In the genomic region with DNA sequence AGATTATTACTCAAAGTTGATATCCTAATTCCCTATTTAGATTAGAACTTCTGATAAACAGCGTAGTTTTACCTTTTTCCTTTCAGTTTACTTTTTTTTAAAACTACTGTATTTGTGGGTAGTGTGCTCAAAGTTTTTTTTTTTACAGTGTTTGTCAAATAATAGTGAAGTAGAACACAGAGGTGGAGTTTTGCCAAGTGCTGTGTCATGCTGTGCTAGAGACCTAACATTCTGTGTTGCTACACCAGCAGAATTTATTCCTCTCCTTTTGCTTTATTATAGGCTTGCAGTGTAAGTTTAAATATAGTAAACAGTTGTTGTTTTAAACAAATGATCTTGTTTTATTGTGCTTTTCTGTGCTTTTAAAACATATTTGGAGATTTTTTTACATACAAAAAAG, we compare ENCODE assay signal across 10 cellular contexts.
A peak's percentile ranks its signal among the peaks of the same experiment; 100 is the strongest.
DNase-seq lines count a peak whose midpoint lies in the region; ATAC-seq and TF ChIP-seq lines count a peak whose summit lies in the region.
"Had no signal": no experiment of that assay in that cellular context is flagged by ENCODE, and none has a peak within 500 bp of the region (broad histone marks: within the 10 kb centered on the region; RNA-seq: fewer than 3 reads in every experiment).

No MANE protein-coding gene starts in this region.

- H3K4me3 ChIP-seq in colonic mucosa, result no peak overlapping the region
- H3K4me3 ChIP-seq in effector memory CD4-positive, alpha-beta T cell (ENCODE audit: insufficient read depth, low read depth, low read length, poor library complexity, severe bottlenecking), result no peak overlapping the region

- no peak for TF ChIP-seq RAD21 in Ishikawa (IDR thresholded peaks at IDR 0.05; ENCODE audit: low read depth)

- no peak for TF ChIP-seq CTCF in colonic mucosa (IDR thresholded peaks at IDR 0.05)

- H3K27ac ChIP-seq in colonic mucosa, result no peak overlapping the region
- H3K27ac ChIP-seq in effector memory CD4-positive, alpha-beta T cell (ENCODE audit: insufficient read depth, low read length, poor library complexity, severe bottlenecking), result no peak overlapping the region
- H3K27ac ChIP-seq: neutrophil had no signal

- intact Hi-C loops in colonic mucosa (cut with DNase I), result no loop called here

- no peak overlapping the region for H3K9ac ChIP-seq in colonic mucosa (ENCODE audit: low read depth in 2 of 2, low read length in 2 of 2)

- ATAC-seq in HG02623 (IDR thresholded peaks at IDR 0.05; ENCODE audit: unreplicated experiment) (no peak), HG03571 (IDR thresholded peaks at IDR 0.05; ENCODE audit: unreplicated experiment) (no peak)

- H3K9me3 ChIP-seq in colonic mucosa, result no peaks in the 10 kb centered on the region
- no peaks in the 10 kb centered on the region for H3K9me3 ChIP-seq in effector memory CD4-positive, alpha-beta T cell (ENCODE audit: control insufficient read depth, low read length)
- H3K9me3 ChIP-seq: neutrophil had no signal

- no peak for TF ChIP-seq EP300 in Ishikawa (IDR thresholded peaks at IDR 0.05; ENCODE audit: borderline replicate concordance)

- no peaks in the 10 kb centered on the region for H3K4me1 ChIP-seq in colonic mucosa
- H3K4me1 ChIP-seq in effector memory CD4-positive, alpha-beta T cell (ENCODE audit: control insufficient read depth, insufficient read depth, low read length, poor library complexity, severe bottlenecking), result peaks cover 15% of the 10 kb centered on the region

- DNase-seq in AG08396 (ENCODE audit: low spot score) (peak; percentile 42), colonic mucosa (peak; percentile 31), medulla oblongata (ENCODE audit: extremely low spot score) (peak; percentile 81)
- DNase-seq in effector memory CD4-positive, alpha-beta T cell, result no peak
- DNase-seq in stimulated activated CD8-positive, alpha-beta memory T cell treated with anti-CD3 and anti-CD28 coated beads, Interleukin-4, amount 100 ng/mL, for 48 hours, result no peak
- DNase-seq: activated naive CD4-positive, alpha-beta T cell treated with Interleukin-2 at 50 U/mL for 16 hours had no signal

- H3K27me3 ChIP-seq in colonic mucosa, result no peaks in the 10 kb centered on the region
- no peaks in the 10 kb centered on the region for H3K27me3 ChIP-seq in effector memory CD4-positive, alpha-beta T cell (replicated peaks; ENCODE audit: control insufficient read depth, insufficient read depth, low read length, poor library complexity, severe bottlenecking)
- H3K27me3 ChIP-seq: neutrophil had no signal

- H3K36me3 ChIP-seq in colonic mucosa, result peaks cover 8% of the 10 kb centered on the region
- H3K36me3 ChIP-seq in effector memory CD4-positive, alpha-beta T cell (ENCODE audit: control insufficient read depth, insufficient read depth, low read length), result no peaks in the 10 kb centered on the region

TF ChIP-seq in Ishikawa, 13 proteins besides CTCF, POLR2A, EP300 and RAD21:
- TF ChIP-seq, protein P1, sequence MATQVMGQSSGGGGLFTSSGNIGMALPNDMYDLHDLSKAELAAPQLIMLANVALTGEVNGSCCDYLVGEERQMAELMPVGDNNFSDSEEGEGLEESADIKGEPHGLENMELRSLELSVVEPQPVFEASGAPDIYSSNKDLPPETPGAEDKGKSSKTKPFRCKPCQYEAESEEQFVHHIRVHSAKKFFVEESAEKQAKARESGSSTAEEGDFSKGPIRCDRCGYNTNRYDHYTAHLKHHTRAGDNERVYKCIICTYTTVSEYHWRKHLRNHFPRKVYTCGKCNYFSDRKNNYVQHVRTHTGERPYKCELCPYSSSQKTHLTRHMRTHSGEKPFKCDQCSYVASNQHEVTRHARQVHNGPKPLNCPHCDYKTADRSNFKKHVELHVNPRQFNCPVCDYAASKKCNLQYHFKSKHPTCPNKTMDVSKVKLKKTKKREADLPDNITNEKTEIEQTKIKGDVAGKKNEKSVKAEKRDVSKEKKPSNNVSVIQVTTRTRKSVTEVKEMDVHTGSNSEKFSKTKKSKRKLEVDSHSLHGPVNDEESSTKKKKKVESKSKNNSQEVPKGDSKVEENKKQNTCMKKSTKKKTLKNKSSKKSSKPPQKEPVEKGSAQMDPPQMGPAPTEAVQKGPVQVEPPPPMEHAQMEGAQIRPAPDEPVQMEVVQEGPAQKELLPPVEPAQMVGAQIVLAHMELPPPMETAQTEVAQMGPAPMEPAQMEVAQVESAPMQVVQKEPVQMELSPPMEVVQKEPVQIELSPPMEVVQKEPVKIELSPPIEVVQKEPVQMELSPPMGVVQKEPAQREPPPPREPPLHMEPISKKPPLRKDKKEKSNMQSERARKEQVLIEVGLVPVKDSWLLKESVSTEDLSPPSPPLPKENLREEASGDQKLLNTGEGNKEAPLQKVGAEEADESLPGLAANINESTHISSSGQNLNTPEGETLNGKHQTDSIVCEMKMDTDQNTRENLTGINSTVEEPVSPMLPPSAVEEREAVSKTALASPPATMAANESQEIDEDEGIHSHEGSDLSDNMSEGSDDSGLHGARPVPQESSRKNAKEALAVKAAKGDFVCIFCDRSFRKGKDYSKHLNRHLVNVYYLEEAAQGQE (IDR thresholded peaks at IDR 0.05; ENCODE audit: low read depth), result no peak
- TF ChIP-seq NFIC (IDR thresholded peaks at IDR 0.05), result peak; percentile 44; the same call in 1 of the 2 replicates
- TF ChIP-seq ZBTB7A (IDR thresholded peaks at IDR 0.05; ENCODE audit: low read depth), result no peak

Comparison
In these comparisons a context has a peak if more than half of its experiments do, and no peak if none do; other contexts are left out.
1. DNase-seq: peak in AG08396 (single experiment), colonic mucosa (single experiment) and medulla oblongata (single experiment); none in effector memory CD4-positive, alpha-beta T cell (0 of 3) and stimulated activated CD8-positive, alpha-beta memory T cell treated with anti-CD3 and anti-CD28 coated beads, Interleukin-4, amount 100 ng/mL, for 48 hours (single experiment).